8 cellular contexts compared by ENCODE assay signal in the genomic region with DNA sequence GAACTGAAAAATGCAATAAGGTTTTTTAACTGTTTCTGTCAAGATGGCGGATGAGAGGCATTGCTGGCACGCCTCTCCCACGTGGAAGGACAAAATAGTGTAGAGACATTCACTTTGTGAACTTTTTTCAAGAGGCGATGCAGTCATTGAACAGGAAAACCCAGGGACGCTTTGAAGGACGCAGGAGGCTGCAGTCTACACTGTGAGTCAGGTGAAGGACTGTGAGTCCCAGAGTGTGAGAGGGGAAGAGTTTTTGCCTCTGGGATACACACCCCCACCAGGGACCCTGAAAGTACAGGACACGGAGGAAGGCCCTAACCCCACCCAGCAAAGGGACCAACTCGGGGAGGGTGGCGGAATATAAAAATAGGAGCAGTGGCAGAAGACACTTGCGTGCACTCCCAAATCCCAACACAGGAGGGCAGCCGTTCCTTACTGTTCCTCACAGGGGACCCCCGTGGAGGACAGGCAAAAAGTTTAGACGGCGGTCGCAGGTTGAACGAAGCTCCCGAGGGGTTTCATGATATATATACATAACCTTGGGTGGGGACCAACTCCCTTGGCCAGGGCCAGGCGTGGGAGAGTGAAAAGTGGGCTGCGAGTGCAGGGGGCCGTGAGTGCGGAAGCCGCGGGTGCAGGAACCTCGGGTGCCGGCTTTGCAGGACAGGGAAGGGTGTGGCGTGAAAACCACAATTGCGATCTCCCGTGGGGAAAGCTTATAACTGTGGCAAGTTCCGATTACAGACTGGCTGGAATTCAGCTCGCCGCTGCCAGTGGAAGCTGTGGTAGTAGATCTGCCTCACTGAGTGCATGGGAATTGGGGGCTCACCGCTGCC.
DNase-seq lines count a peak whose midpoint lies in the region; ATAC-seq and TF ChIP-seq lines count a peak whose summit lies in the region.

No MANE protein-coding gene starts in this region.

- peak overlapping the region; percentile 77 for H3K4me3 Mint-ChIP-seq in activated naive CD8-positive, alpha-beta T cell treated with anti-CD3 and anti-CD28 coated beads, Interleukin-2, amount 50 U/mL, for 24 hours

- TF ChIP-seq CTCF in LNCAP (IDR thresholded peaks at IDR 0.05), result peak; percentile 89

- no peaks in the 10 kb centered on the region for H3K9me3 Mint-ChIP-seq in activated naive CD8-positive, alpha-beta T cell treated with anti-CD3 and anti-CD28 coated beads, Interleukin-2, amount 50 U/mL, for 24 hours

- H3K4me1 Mint-ChIP-seq in activated naive CD8-positive, alpha-beta T cell treated with anti-CD3 and anti-CD28 coated beads, Interleukin-2, amount 50 U/mL, for 24 hours, result peaks cover 11% of the 10 kb centered on the region

- DNase-seq in COR-L47 (lab: John Stamatoyannopoulos, UW), result peak; percentile 28
- DNase-seq in T-helper 1 cell, result peak; percentile 19 to 68 (median 52)
- peak; percentile 85 for DNase-seq in activated naive CD8-positive, alpha-beta T cell treated with anti-CD3 and anti-CD28 coated beads, Interleukin-2, amount 50 U/mL, for 24 hours
- peak; percentile 78 for DNase-seq in left cardiac atrium
- peak; percentile 21 for DNase-seq in renal cortical epithelial cell (ENCODE audit: low read depth)
- DNase-seq in ureter (ENCODE audit: low spot score), result peak; percentile 68

- no peaks in the 10 kb centered on the region for H3K36me3 Mint-ChIP-seq in activated naive CD8-positive, alpha-beta T cell treated with anti-CD3 and anti-CD28 coated beads, Interleukin-2, amount 50 U/mL, for 24 hours (ENCODE audit: low read depth)

- H3K27ac Mint-ChIP-seq in activated naive CD8-positive, alpha-beta T cell treated with anti-CD3 and anti-CD28 coated beads, Interleukin-2, amount 50 U/mL, for 24 hours, result no peak overlapping the region

- H3K27me3 Mint-ChIP-seq in activated naive CD8-positive, alpha-beta T cell treated with anti-CD3 and anti-CD28 coated beads, Interleukin-2, amount 50 U/mL, for 24 hours, result peaks cover 4% of the 10 kb centered on the region

- ATAC-seq in activated naive CD8-positive, alpha-beta T cell treated with anti-CD3 and anti-CD28 coated beads, Interleukin-2, amount 50 U/mL, for 24 hours, result peak; percentile 83
- ATAC-seq in left cardiac atrium (peak; percentile 81), GM18498 (IDR thresholded peaks at IDR 0.05; ENCODE audit: unreplicated experiment) (no peak)

- intact Hi-C loops in left cardiac atrium (cut with DNase I), result loop anchor here (2.0 to 10.0 kb wide), 3 partner anchors 88 to 221 kb away; no protein-coding TSS in a partner anchor

Comparison
In these comparisons a context has a peak if more than half of its experiments do, and no peak if none do; other contexts are left out.
1. DNase-seq: peak in every context shown above with its lines; median percentile 85 in activated naive CD8-positive, alpha-beta T cell treated with anti-CD3 and anti-CD28 coated beads, Interleukin-2, amount 50 U/mL, for 24 hours; 78 in left cardiac atrium; 68 in ureter; 52 in T-helper 1 cell; 28 in COR-L47; 21 in renal cortical epithelial cell.